In genomic region chr2:207892676-207893402, GRCh38 we compare ENCODE assay signal across 20 cellular contexts.
DNase-seq lines count a peak whose midpoint lies in the region; ATAC-seq and TF ChIP-seq lines count a peak whose summit lies in the region.
"Had no signal": no experiment of that assay in that cellular context is flagged by ENCODE, and none has a peak within 500 bp of the region (broad histone marks: within the 10 kb centered on the region; RNA-seq: fewer than 3 reads in every experiment).

No MANE protein-coding gene starts in this region.

- no CpG with 5 or more reads among the region's 7 CpGs for WGBS in neuronal stem cell (ENCODE audit: extremely low coverage in 2 of 2, insufficient read length in 2 of 2, insufficient replicate concordance in 1 of 2), 2 donors

- peak; percentile 33 for DNase-seq in AG08395 (ENCODE audit: low spot score)
- DNase-seq in M059J (ENCODE audit: low read depth) = peak; percentile 24
- DNase-seq in neuronal stem cell (ENCODE audit: low spot score) = no peak
- no peak for DNase-seq in mucosa of gallbladder (ENCODE audit: low spot score)
- DNase-seq in erythroblast (lab: John Stamatoyannopoulos, UW) = no peak
- DNase-seq in activated CD4-positive, alpha-beta T cell treated with anti-CD3 and anti-CD28 coated beads for 48 hours = no peak
- DNase-seq: activated CD4-positive, alpha-beta memory T cell treated with anti-CD3 and anti-CD28 coated beads, Interleukin-2, amount 10 ng/mL, durations not matched to agents 7 days and 5 days; activated naive CD8-positive, alpha-beta T cell treated with anti-CD3 and anti-CD28 coated beads, Interleukin-2, amount 10 ng/mL, durations not matched to agents 7 days and 5 days; activated T-cell treated with anti-CD3 and anti-CD28 coated beads, Interleukin-2, amount 50 U/mL, for 48 hours; CD4-positive, alpha-beta T cell; DMS53; NCI-H1417; NCI-H2171; NK-92 treated with Interleukin-12 subunit alpha and Interleukin-12 subunit beta, amount 100 ng/mL, for 24 hours; upper lobe of left lung had no signal

- H4K91ac ChIP-seq in neuronal stem cell (ENCODE audit: low read depth, low read length, poor library complexity) = no peak overlapping the region

- H3K27ac ChIP-seq in cingulate gyrus (ENCODE audit: low read depth, low read length) (peak overlapping the region; percentile 5), neuronal stem cell (replicated peaks; ENCODE audit: low read length) (peak overlapping the region; percentile 54)
- H3K27ac ChIP-seq: A549, parathyroid adenoma, upper lobe of left lung had no signal

- H2BK12ac ChIP-seq in neuronal stem cell (ENCODE audit: low read length) = no peak overlapping the region

- no peak overlapping the region for H3K4me2 ChIP-seq in neuronal stem cell (ENCODE audit: insufficient read depth, low read length, poor library complexity, severe bottlenecking)
- H3K4me2 ChIP-seq: A549 had no signal

- no peak for TF ChIP-seq POLR2A in erythroblast (IDR thresholded peaks at IDR 0.05; ENCODE audit: low read length)

- no peaks in the 10 kb centered on the region for H3K9me3 ChIP-seq in neuronal stem cell (replicated peaks in 1 of 2; ENCODE audit: control insufficient read depth in 2 of 2, insufficient read depth in 1 of 2, low read depth in 1 of 2, low read length in 2 of 2)
- H3K9me3 ChIP-seq: A549, upper lobe of left lung had no signal

- no peak for ATAC-seq in GM21786 (IDR thresholded peaks at IDR 0.05; ENCODE audit: unreplicated experiment)
- ATAC-seq: A549 had no signal

- no peak overlapping the region for H2BK5ac ChIP-seq in neuronal stem cell (ENCODE audit: low read length)

- no peaks in the 10 kb centered on the region for H3K27me3 ChIP-seq in neuronal stem cell (ENCODE audit: control insufficient read depth in 3 of 3, insufficient read depth in 3 of 3, low read depth in 1 of 3, low read length in 3 of 3)
- H3K27me3 ChIP-seq: upper lobe of left lung had no signal

- H2BK120ac ChIP-seq in neuronal stem cell (ENCODE audit: low read depth, low read length) = no peak overlapping the region

- H3K79me1 ChIP-seq in neuronal stem cell (ENCODE audit: low read depth, low read length) = no peaks in the 10 kb centered on the region

- H3K4me3 ChIP-seq in neuronal stem cell (ENCODE audit: low read length in 2 of 2) = no peak overlapping the region
- H3K4me3 ChIP-seq: A549, skin epidermis, upper lobe of left lung had no signal

- peaks cover 31 to 38% of the 10 kb centered on the region in 2 donors for H3K4me1 ChIP-seq in neuronal stem cell (ENCODE audit: control insufficient read depth in 2 of 2, insufficient read depth in 1 of 2, low read depth in 1 of 2, low read length in 2 of 2)
- H3K4me1 ChIP-seq: parathyroid adenoma had no signal

- no peak overlapping the region for H3K4ac ChIP-seq in neuronal stem cell (ENCODE audit: low read length)

- H3K14ac ChIP-seq in neuronal stem cell (ENCODE audit: low read length) = no peak overlapping the region

- no peak overlapping the region for H4K8ac ChIP-seq in neuronal stem cell (ENCODE audit: low read depth, low read length)

- H3K23ac ChIP-seq in neuronal stem cell (ENCODE audit: low read depth, low read length, poor library complexity) = no peak overlapping the region

- H2AK5ac ChIP-seq in neuronal stem cell (ENCODE audit: low read depth, low read length) = peak overlapping the region; percentile 58

- H3K36me3 ChIP-seq in neuronal stem cell (replicated peaks in 1 of 2; ENCODE audit: control insufficient read depth in 2 of 2, insufficient read depth in 2 of 2, low read length in 2 of 2) = no peaks in the 10 kb centered on the region
- H3K36me3 ChIP-seq: upper lobe of left lung had no signal

- no peak overlapping the region for H2BK15ac ChIP-seq in neuronal stem cell (ENCODE audit: low read length)

- no peak overlapping the region for H3K9ac ChIP-seq in neuronal stem cell (ENCODE audit: low read depth, low read length, poor library complexity)
- H3K9ac ChIP-seq: parathyroid adenoma had no signal

- peak overlapping the region; percentile 90 for H3K18ac ChIP-seq in neuronal stem cell (ENCODE audit: low read length)

- H2AFZ ChIP-seq in neuronal stem cell (ENCODE audit: low read length) = no peak overlapping the region
- H2AFZ ChIP-seq: parathyroid adenoma had no signal

Comparison
In these comparisons a context has a peak if more than half of its experiments do, and no peak if none do; other contexts are left out.
1. DNase-seq: peak in AG08395 (single experiment) and M059J (single experiment); none in neuronal stem cell (single experiment), mucosa of gallbladder (single experiment), erythroblast (0 of 2) and activated CD4-positive, alpha-beta T cell treated with anti-CD3 and anti-CD28 coated beads for 48 hours (single experiment).